In the genomic region with DNA sequence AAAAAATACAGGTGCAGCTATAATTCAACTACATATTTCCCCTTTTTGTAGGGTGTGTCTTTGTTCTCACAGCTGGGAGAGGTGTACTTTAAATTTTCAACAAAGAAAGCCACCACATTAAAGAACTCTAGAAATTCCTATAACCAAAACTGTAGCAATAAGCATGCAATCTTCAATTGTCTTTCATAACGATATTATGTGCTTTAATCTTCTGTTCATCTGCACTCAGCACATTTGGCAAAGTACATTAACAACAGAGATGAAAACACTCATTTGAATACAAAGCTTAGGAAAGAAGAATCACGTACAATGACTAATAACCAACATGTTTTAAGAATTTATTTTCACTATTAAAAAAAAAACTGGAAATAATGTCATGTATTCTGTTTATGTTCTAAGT, we compare ENCODE assay signal across 25 cellular contexts.
"Had no signal": no experiment of that assay in that cellular context is flagged by ENCODE, and none has a peak within 500 bp of the region (broad histone marks: within the 10 kb centered on the region; RNA-seq: fewer than 3 reads in every experiment).

No MANE protein-coding gene starts in this region.

- H3K4me3 ChIP-seq: lower lobe of right lung, neural progenitor cell, right atrium auricular region, right lobe of liver, smooth muscle cell, tibial nerve, uterus had no signal

- H3K36me3 ChIP-seq: lower lobe of right lung, neural progenitor cell, neutrophil, right atrium auricular region, right lobe of liver, tibial nerve, uterus had no signal

- H3K9ac ChIP-seq: neural progenitor cell had no signal

- DNase-seq: kidney glomerular epithelial cell; left cardiac atrium; lower lobe of right lung; mammary epithelial cell; mesenchymal stem cell; naive thymus-derived CD8-positive, alpha-beta T cell; nephron progenitor cell; occipital lobe; right lobe of liver; stimulated activated CD4-positive, alpha-beta T cell treated with anti-CD3 and anti-CD28 coated beads, Interleukin-1b, Interleukin-23, amount 100 ng/mL, for 48 hours; stimulated activated CD4-positive, alpha-beta T cell treated with anti-CD3 and anti-CD28 coated beads, Interleukin-2, amount 100 ng/mL, for 48 hours; stimulated activated CD4-positive, alpha-beta T cell treated with anti-CD3 and anti-CD28 coated beads, Interleukin-4, amount 100 ng/mL, for 4 hours; stimulated activated CD8-positive, alpha-beta memory T cell treated with anti-CD3 and anti-CD28 coated beads, Interleukin-4, amount 100 ng/mL, for 48 hours; stimulated activated naive CD4-positive, alpha-beta T cell treated with Interleukin-2 at 50 U/mL for 16 hours; stimulated activated naive CD8-positive, alpha-beta T cell treated with anti-CD3 and anti-CD28 coated beads, Interleukin-15, amount 100 ng/mL, for 72 hours; substantia nigra; uterus had no signal

- H2AFZ ChIP-seq: neural progenitor cell had no signal

- ATAC-seq: left cardiac atrium; left lobe of liver; lower lobe of right lung; naive thymus-derived CD8-positive, alpha-beta T cell; right lobe of liver; stimulated activated memory B cell treated with anti-CD40 and anti-IgM and Interleukin-4, amounts not matched to agents 10 μg/mL and 1 μg/mL and 100 μg/mL, for 72 hours; stimulated activated naive CD8-positive, alpha-beta T cell treated with anti-CD3 and anti-CD28 coated beads, Interleukin-15, amount 100 ng/mL, for 72 hours had no signal

- H3K27me3 ChIP-seq: neural progenitor cell, neutrophil, right atrium auricular region, right lobe of liver, tibial nerve, uterus had no signal

- H3K9me3 ChIP-seq: lower lobe of right lung, neutrophil, right atrium auricular region, right lobe of liver, tibial nerve, uterus had no signal

- FAIRE-seq: keratinocyte had no signal

- H3K4me2 ChIP-seq: neural progenitor cell, smooth muscle cell had no signal

- H3K27ac ChIP-seq: lower lobe of right lung, neural progenitor cell, neutrophil, right atrium auricular region, right lobe of liver, tibial nerve, uterus had no signal

- H3K4me1 ChIP-seq: lower lobe of right lung, right lobe of liver, uterus had no signal
